In genomic region chr20:20683922-20684321, GRCh38 we compare ENCODE assay signal across 22 cellular contexts.
"Had no signal": no experiment of that assay in that cellular context is flagged by ENCODE, and none has a peak within 500 bp of the region (broad histone marks: within the 10 kb centered on the region; RNA-seq: fewer than 3 reads in every experiment).

No MANE protein-coding gene starts in this region.

- H3K9me3 Mint-ChIP-seq: activated T-helper 2 cell treated with anti-CD3 and anti-CD28 coated beads, Interferon-gamma antibody, Interleukin-2, Interleukin-4, amounts not matched to agents 10 μg/mL and 5 μg/mL and 100 μg/mL, durations not matched to agents 14 hours and 24 hours and 36 hours; naive thymus-derived CD4-positive, alpha-beta T cell; T-helper 1 cell treated with Interleukin-12 subunit alpha and Interleukin-12 subunit beta and Interleukin-4 antibody, amounts not matched to agents 30 μg/mL and 1 μg/mL, for 36 hours had no signal

- DNase-seq: activated CD4-positive, alpha-beta T cell treated with anti-CD3 and anti-CD28 coated beads, Interleukin-2, amount 50 U/mL, for 4 hours; activated CD4-positive, CD25-positive, alpha-beta regulatory T cell; activated CD8-positive, alpha-beta memory T cell treated with anti-CD3 and anti-CD28 coated beads, Interleukin-2, amount 10 ng/mL, durations not matched to agents 7 days and 5 days; activated naive CD4-positive, alpha-beta T cell treated with anti-CD3 and anti-CD28 coated beads, Interleukin-2, amount 50 U/mL, for 16 hours; activated T-cell treated with anti-CD3 and anti-CD28 coated beads, Interleukin-2, amount 50 U/mL, for 1 hour; amniotic stem cell; caudate nucleus; foreskin fibroblast; hippocampal formation; left ventricle myocardium inferior; mucosa of descending colon; naive thymus-derived CD4-positive, alpha-beta T cell; nucleus accumbens; stimulated activated CD4-positive, alpha-beta T cell treated with anti-CD3 and anti-CD28 coated beads, Interleukin-15, amount 100 ng/mL, for 24 hours; stimulated activated CD4-positive, alpha-beta T cell treated with anti-CD3 and anti-CD28 coated beads, Interleukin-4, amount 100 ng/mL, for 1 hour; stimulated activated naive CD4-positive, alpha-beta T cell treated with Interleukin-2 at 50 U/mL for 16 hours; upper lobe of left lung had no signal

- H3K4me3 Mint-ChIP-seq: activated CD8-positive, alpha-beta memory T cell treated with anti-CD3 and anti-CD28 coated beads, Interleukin-2, amount 10 ng/mL, durations not matched to agents 7 days and 5 days; T-helper 1 cell treated with Interleukin-12 subunit alpha and Interleukin-12 subunit beta and Interleukin-4 antibody, amounts not matched to agents 30 μg/mL and 1 μg/mL, for 36 hours had no signal

- H3K36me3 ChIP-seq: left ventricle myocardium inferior, suprapubic skin, upper lobe of left lung had no signal

- H3K27me3 ChIP-seq: right atrium auricular region, suprapubic skin, upper lobe of left lung had no signal

- ATAC-seq: activated CD8-positive, alpha-beta memory T cell treated with anti-CD3 and anti-CD28 coated beads, Interleukin-2, amount 10 ng/mL, durations not matched to agents 7 days and 5 days; mucosa of descending colon; naive thymus-derived CD4-positive, alpha-beta T cell had no signal

- H3K9me3 ChIP-seq: left ventricle myocardium inferior, mucosa of descending colon, right atrium auricular region, suprapubic skin, upper lobe of left lung had no signal

- H3K27ac Mint-ChIP-seq: activated CD8-positive, alpha-beta memory T cell treated with anti-CD3 and anti-CD28 coated beads, Interleukin-2, amount 10 ng/mL, durations not matched to agents 7 days and 5 days; activated T-helper 2 cell treated with anti-CD3 and anti-CD28 coated beads, Interferon-gamma antibody, Interleukin-2, Interleukin-4, amounts not matched to agents 10 μg/mL and 5 μg/mL and 100 μg/mL, durations not matched to agents 14 hours and 24 hours and 36 hours; T-helper 1 cell treated with Interleukin-12 subunit alpha and Interleukin-12 subunit beta and Interleukin-4 antibody, amounts not matched to agents 30 μg/mL and 1 μg/mL, for 36 hours had no signal

- H3K36me3 Mint-ChIP-seq: activated CD8-positive, alpha-beta memory T cell treated with anti-CD3 and anti-CD28 coated beads, Interleukin-2, amount 10 ng/mL, durations not matched to agents 7 days and 5 days had no signal

- H3K27ac ChIP-seq: coronary artery, left ventricle myocardium inferior, right atrium auricular region, suprapubic skin, upper lobe of left lung had no signal

- H3K4me3 ChIP-seq: coronary artery, left ventricle myocardium inferior, mucosa of descending colon, right atrium auricular region, suprapubic skin, upper lobe of left lung had no signal

- H3K27me3 Mint-ChIP-seq: activated CD8-positive, alpha-beta memory T cell treated with anti-CD3 and anti-CD28 coated beads, Interleukin-2, amount 10 ng/mL, durations not matched to agents 7 days and 5 days; naive thymus-derived CD4-positive, alpha-beta T cell had no signal
